10 cellular contexts compared by ENCODE assay signal in genomic region chr1:87120779-87121178, GRCh38.
DNase-seq lines count a peak whose midpoint lies in the region; ATAC-seq and TF ChIP-seq lines count a peak whose summit lies in the region.
"Had no signal": no experiment of that assay in that cellular context is flagged by ENCODE, and none has a peak within 500 bp of the region (broad histone marks: within the 10 kb centered on the region; RNA-seq: fewer than 3 reads in every experiment).

No MANE protein-coding gene starts in this region.

- in situ Hi-C loops in GM13977 (cut with MboI; ENCODE audit: low pct_unique_long_range_greater_than_20kb, low sequenced_read_pairs, unreplicated experiment) = no loop called here

- H3K27ac Mint-ChIP-seq in Calu3 (ENCODE audit: unreplicated experiment) = no peak overlapping the region
- H3K27ac Mint-ChIP-seq: naive thymus-derived CD8-positive, alpha-beta T cell had no signal

- H2AFZ ChIP-seq in SU-DHL-6 (ENCODE audit: low read depth, low read length, severe bottlenecking) = no peak overlapping the region
- H2AFZ ChIP-seq in hepatocyte = no peak overlapping the region

- 92% methylated on average over 2 of the region's 2 CpGs for WGBS in hepatocyte (ENCODE audit: low lambda C conversion rate, missing lambda C conversion rate)

- no peaks in the 10 kb centered on the region for H3K9me2 ChIP-seq in SU-DHL-6 (replicated peaks; ENCODE audit: insufficient read depth, low read length)
- no peaks in the 10 kb centered on the region for H3K9me2 ChIP-seq in hepatocyte (replicated peaks; ENCODE audit: insufficient read depth)

- BruUV-seq in Calu3 (replicated peaks; lab: Mats Ljungman, UMichigan) = no TSS peak

- H3K36me3 ChIP-seq in SU-DHL-6 (ENCODE audit: low read length) (no peaks in the 10 kb centered on the region), hepatocyte (replicated peaks; ENCODE audit: insufficient read depth, low read depth) (no peaks in the 10 kb centered on the region)

- H3K79me2 ChIP-seq in SU-DHL-6 (ENCODE audit: insufficient read depth, low read length) (no peaks in the 10 kb centered on the region), hepatocyte (no peaks in the 10 kb centered on the region)

- H3K4me3 ChIP-seq in SU-DHL-6 (ENCODE audit: insufficient read depth, low read length, poor library complexity, severe bottlenecking) = no peak overlapping the region
- no peak overlapping the region for H3K4me3 ChIP-seq in hepatocyte

- TF ChIP-seq CTCF in Calu3 (IDR thresholded peaks at IDR 0.05; ENCODE audit: unreplicated experiment) (peak; percentile 37), GM13977 (IDR thresholded peaks at IDR 0.05; ENCODE audit: extremely low read depth, insufficient read depth, missing control alignments) (peak; percentile 43), SU-DHL-6 (IDR thresholded peaks at IDR 0.05; ENCODE audit: insufficient read depth, low read length, poor library complexity, severe bottlenecking) (peak; percentile 68), hepatocyte (IDR thresholded peaks at IDR 0.05; ENCODE audit: poor library complexity) (peak; percentile 23)

- no peak for ATAC-seq in HG02798 (IDR thresholded peaks at IDR 0.05; ENCODE audit: poor library complexity, unreplicated experiment)
- ATAC-seq: naive thymus-derived CD8-positive, alpha-beta T cell had no signal

- H3K4me1 ChIP-seq in hepatocyte (ENCODE audit: insufficient read depth) = peaks cover 9% of the 10 kb centered on the region

- H3K36me3 Mint-ChIP-seq in Calu3 (ENCODE audit: insufficient read depth, unreplicated experiment) = peaks cover 5% of the 10 kb centered on the region
- H3K36me3 Mint-ChIP-seq: naive thymus-derived CD8-positive, alpha-beta T cell had no signal

- no peak for DNase-seq in Calu3
- DNase-seq in GM13977 (ENCODE audit: low spot score) = no peak
- DNase-seq in hepatocyte (ENCODE audit: low spot score) = no peak
- no peak for DNase-seq in MV-4-11 (lab: John Stamatoyannopoulos, UW)
- no peak for DNase-seq in amygdala (lab: John Stamatoyannopoulos, UW)
- no peak for DNase-seq in activated CD4-positive, CD25-positive, alpha-beta regulatory T cell (lab: John Stamatoyannopoulos, UW)
- DNase-seq: naive thymus-derived CD8-positive, alpha-beta T cell; small intestine had no signal

- no peaks in the 10 kb centered on the region for H3K9me3 Mint-ChIP-seq in Calu3 (ENCODE audit: low read depth, unreplicated experiment)
- H3K9me3 Mint-ChIP-seq: naive thymus-derived CD8-positive, alpha-beta T cell had no signal

- H3K9ac ChIP-seq in SU-DHL-6 (ENCODE audit: low read length) = no peak overlapping the region

- H3K27me3 Mint-ChIP-seq in Calu3 (ENCODE audit: unreplicated experiment) = no peaks in the 10 kb centered on the region

- H3K27ac ChIP-seq in SU-DHL-6 (ENCODE audit: low read depth, low read length) (no peak overlapping the region), hepatocyte (peak overlapping the region; percentile 41)

- no peak overlapping the region for H3K4me3 Mint-ChIP-seq in Calu3 (ENCODE audit: low read depth, unreplicated experiment)
- H3K4me3 Mint-ChIP-seq: naive thymus-derived CD8-positive, alpha-beta T cell had no signal

- H3K9me3 ChIP-seq in SU-DHL-6 (ENCODE audit: insufficient read depth, low read length) = no peaks in the 10 kb centered on the region
- no peaks in the 10 kb centered on the region for H3K9me3 ChIP-seq in hepatocyte (ENCODE audit: low read depth)

- H3K4me2 ChIP-seq in SU-DHL-6 (ENCODE audit: low read depth, low read length, poor library complexity, severe bottlenecking) (no peak overlapping the region), hepatocyte (no peak overlapping the region)

- H4K20me1 ChIP-seq in SU-DHL-6 (ENCODE audit: low read depth, low read length) = no peaks in the 10 kb centered on the region
- H4K20me1 ChIP-seq in hepatocyte (ENCODE audit: insufficient read depth, poor library complexity, severe bottlenecking) = no peaks in the 10 kb centered on the region

- H3K27me3 ChIP-seq in SU-DHL-6 (ENCODE audit: low read length) (no peaks in the 10 kb centered on the region), hepatocyte (no peaks in the 10 kb centered on the region)

- H3F3A ChIP-seq in SU-DHL-6 (ENCODE audit: insufficient read depth) = no peaks in the 10 kb centered on the region

- intact Hi-C loops in Calu3 (cut with micrococcal nuclease; ENCODE audit: unreplicated experiment) = no loop called here

- H3K4me1 Mint-ChIP-seq in Calu3 (ENCODE audit: low read depth, unreplicated experiment) = peaks cover 23% of the 10 kb centered on the region

- CTCF ChIA-PET in Calu3 (lab: Charles Lee) = no interaction called here
